In genomic region chrX:48864210-48864609, GRCh38 we compare ENCODE assay signal across 2 cellular contexts.
TF ChIP-seq lines count a peak whose summit lies in the region.

No MANE protein-coding gene starts in this region.

TF ChIP-seq in HepG2, 621 proteins besides CTCF, POLR2A, EP300 and RAD21:
- TF ChIP-seq ZNF691 (CRISPR knock-in tag; IDR thresholded peaks at IDR 0.05; ENCODE audit: borderline replicate concordance, low read depth) = no peak
- no peak for TF ChIP-seq POGZ (CRISPR knock-in tag; IDR thresholded peaks at IDR 0.05)
- no peak for TF ChIP-seq MAZ (IDR thresholded peaks at IDR 0.05; ENCODE audit: borderline replicate concordance, low read depth, low read length)
- no peak for TF ChIP-seq MAZ (CRISPR knock-in tag; IDR thresholded peaks at IDR 0.05; ENCODE audit: low read depth)
- TF ChIP-seq ZNF644 (CRISPR knock-in tag; IDR thresholded peaks at IDR 0.05; ENCODE audit: low read depth) = no peak
- no peak for TF ChIP-seq REXO4 (CRISPR knock-in tag; IDR thresholded peaks at IDR 0.05; ENCODE audit: borderline replicate concordance)
- TF ChIP-seq ZNF143 (CRISPR knock-in tag; IDR thresholded peaks at IDR 0.05) = no peak
- TF ChIP-seq TERF1 (CRISPR knock-in tag; IDR thresholded peaks at IDR 0.05) = no peak

TF ChIP-seq in SK-N-SH, 30 proteins besides CTCF, POLR2A, EP300 and RAD21:
- no peak for TF ChIP-seq FOXJ3 (CRISPR knock-in tag; IDR thresholded peaks at IDR 0.05)
- no peak for TF ChIP-seq REST (IDR thresholded peaks at IDR 0.05; ENCODE audit: low read depth, low read length)
- TF ChIP-seq SIN3A (IDR thresholded peaks at IDR 0.05; ENCODE audit: borderline replicate concordance, low read depth, low read length) = no peak
- TF ChIP-seq PBX3 (IDR thresholded peaks at IDR 0.05) = peak; percentile 71
- TF ChIP-seq TAF1 (IDR thresholded peaks at IDR 0.05; ENCODE audit: borderline replicate concordance, low read depth, low read length) = no peak
- no peak for TF ChIP-seq NRF1 (IDR thresholded peaks at IDR 0.05; ENCODE audit: low read depth, low read length)
- no peak for TF ChIP-seq RFX5 (IDR thresholded peaks at IDR 0.05; ENCODE audit: low read length)
- TF ChIP-seq ELF1 (IDR thresholded peaks at IDR 0.05) = no peak
- TF ChIP-seq SMC3 (IDR thresholded peaks at IDR 0.05; ENCODE audit: low read depth, low read length) = no peak
- no peak for TF ChIP-seq MEF2A (IDR thresholded peaks at IDR 0.05; ENCODE audit: borderline replicate concordance, low read depth)
- no peak for TF ChIP-seq GATA2 (CRISPR knock-in tag; IDR thresholded peaks at IDR 0.05)
- TF ChIP-seq GABPA (IDR thresholded peaks at IDR 0.05; ENCODE audit: low read depth) = no peak
- TF ChIP-seq FOSL2 (IDR thresholded peaks at IDR 0.05; ENCODE audit: borderline replicate concordance, low read depth) = no peak
- peak; percentile 74 for TF ChIP-seq TCF12 (IDR thresholded peaks at IDR 0.05)
- TF ChIP-seq NFIC (IDR thresholded peaks at IDR 0.05; ENCODE audit: borderline replicate concordance) = peak; percentile 75
- peak; percentile 23; the same call in 1 of the 2 replicates for TF ChIP-seq POLR2AphosphoS5 (IDR thresholded peaks at IDR 0.05; ENCODE audit: low read depth, low read length)
- no peak for TF ChIP-seq YY1 (IDR thresholded peaks at IDR 0.05; ENCODE audit: low read depth)
- no peak for TF ChIP-seq CHD2 (IDR thresholded peaks at IDR 0.05; ENCODE audit: low read length, partially characterized antibody)
- TF ChIP-seq JUND (IDR thresholded peaks at IDR 0.05) = no peak
- no peak for TF ChIP-seq MXI1 (IDR thresholded peaks at IDR 0.05; ENCODE audit: low read depth, low read length)
- no peak for TF ChIP-seq FOXM1 (IDR thresholded peaks at IDR 0.05; ENCODE audit: low read depth)
- TF ChIP-seq USF2 (IDR thresholded peaks at IDR 0.05; ENCODE audit: borderline replicate concordance, low read depth, low read length) = no peak
- TF ChIP-seq USF1 (IDR thresholded peaks at IDR 0.05; ENCODE audit: borderline replicate concordance, low read depth) = no peak
- TF ChIP-seq ZBTB33 (IDR thresholded peaks at IDR 0.05; ENCODE audit: borderline replicate concordance, low read depth) = no peak
- no peak for TF ChIP-seq EZH2phosphoT487 (IDR thresholded peaks at IDR 0.05; ENCODE audit: borderline replicate concordance, low read depth)
- no peak for TF ChIP-seq RCOR1 (IDR thresholded peaks at IDR 0.05; ENCODE audit: low read length)
- no peak for TF ChIP-seq MAX (IDR thresholded peaks at IDR 0.05; ENCODE audit: low read depth)
